Comparison of ENCODE assay signal across 8 cellular contexts in genomic region chr17:76072149-76072858, GRCh38. TPM values are rescaled to one million over a fixed set of nuclear protein-coding genes. Genes with fewer than 3 reads are reported as not detected.
A peak's percentile ranks its signal among the peaks of the same experiment; 100 is the strongest.
DNase-seq lines count a peak whose midpoint lies in the region; FAIRE-seq and TF ChIP-seq lines count a peak whose summit lies in the region.

Gene SRP68 (minus strand): TSS chr17:76072517. CDS start chr17:76072491, 26 bp downstream.

- H3K79me2 ChIP-seq in MM.1S (ENCODE audit: low read length) (peaks cover 55% of the 10 kb centered on the region), neural progenitor cell (ENCODE audit: low read depth) (peaks cover 39% of the 10 kb centered on the region)

- peaks cover 34% of the 10 kb centered on the region for H3K27me3 Mint-ChIP-seq in neural progenitor cell (ENCODE audit: insufficient read depth, low read depth)

- H3K4me1 ChIP-seq in MM.1S (ENCODE audit: low read length) (peaks cover 9% of the 10 kb centered on the region), SJCRH30 (peaks cover 6% of the 10 kb centered on the region), neural progenitor cell (peaks cover 34% of the 10 kb centered on the region), stomach smooth muscle (ENCODE audit: control insufficient read depth, insufficient read depth, low read length) (peaks cover 52% of the 10 kb centered on the region)

- peak; percentile 85 for TF ChIP-seq POLR2A in H54 (IDR thresholded peaks at IDR 0.05; ENCODE audit: low read depth, low read length)

- H3K36me3 ChIP-seq in MM.1S (replicated peaks; ENCODE audit: insufficient read depth, low read length) (0 out of 2 replicates have a peak, but pooled peaks cover under 1% of the 10 kb centered on the region), SJCRH30 (peaks cover 24% of the 10 kb centered on the region), neural progenitor cell (no peaks in the 10 kb centered on the region), stomach smooth muscle (ENCODE audit: control insufficient read depth in 2 of 2, insufficient read depth in 2 of 2, low read length in 2 of 2) (peaks cover 3 to 7% of the 10 kb centered on the region in 2 donors)

- H3K9me3 ChIP-seq in MM.1S (replicated peaks; ENCODE audit: insufficient read depth, low read length) (no peaks in the 10 kb centered on the region), SJCRH30 (replicated peaks) (no peaks in the 10 kb centered on the region), neural progenitor cell (ENCODE audit: low read depth) (no peaks in the 10 kb centered on the region), stomach smooth muscle (ENCODE audit: control insufficient read depth in 2 of 2, low read length in 2 of 2) (no peaks in the 10 kb centered on the region)

- H3K4me3 ChIP-seq in MM.1S (ENCODE audit: low read length): peak within 1 kb of the TSS; percentile 85
- H3K4me3 ChIP-seq in SJCRH30: peak within 1 kb of the TSS; percentile 73
- peak within 1 kb of the TSS; percentile 90 to 99 for H3K4me3 ChIP-seq in foreskin fibroblast (ENCODE audit: low read depth in 1 of 2, low read length in 2 of 2)
- peak within 1 kb of the TSS; percentile 81 for H3K4me3 ChIP-seq in neural progenitor cell
- peak within 1 kb of the TSS; percentile 95 to 100 for H3K4me3 ChIP-seq in stomach smooth muscle (ENCODE audit: low read length in 2 of 2)

- FAIRE-seq in H54 (lab: Jason Lieb, UNC): peak; percentile 48

- H3K27me3 ChIP-seq in MM.1S (replicated peaks; ENCODE audit: insufficient read depth, low read length) (peaks cover 32% of the 10 kb centered on the region), SJCRH30 (no peaks in the 10 kb centered on the region), neural progenitor cell (peaks cover 46% of the 10 kb centered on the region), stomach smooth muscle (ENCODE audit: control insufficient read depth in 1 of 2, insufficient read depth in 2 of 2, low read length in 2 of 2) (peaks cover 34 to 39% of the 10 kb centered on the region in 2 donors)

- H3K9ac ChIP-seq in MM.1S (ENCODE audit: low read length): peak within 1 kb of the TSS; percentile 91
- peak within 1 kb of the TSS; percentile 67 for H3K9ac ChIP-seq in neural progenitor cell
- H3K9ac ChIP-seq in stomach smooth muscle (ENCODE audit: low read length in 2 of 2): peak within 1 kb of the TSS; percentile 87 to 99

- H3K4me1 Mint-ChIP-seq in neural progenitor cell: peaks cover 24% of the 10 kb centered on the region

- H3K36me3 Mint-ChIP-seq in neural progenitor cell: peaks cover 3% of the 10 kb centered on the region

- H2AFZ ChIP-seq in MM.1S (ENCODE audit: low read length): peak within 1 kb of the TSS; percentile 99
- H2AFZ ChIP-seq in neural progenitor cell (replicated peaks): peak within 1 kb of the TSS; percentile 68

- DNase-seq in EH (ENCODE audit: low read depth): peak; percentile 94
- peak; percentile 100 for DNase-seq in H54 (ENCODE audit: insufficient read length, low spot score)
- DNase-seq in MM.1S: peak; percentile 93
- DNase-seq in SJCRH30: peak; percentile 98
- peak; percentile 72 for DNase-seq in activated gamma-delta T cell treated with anti-CD3 and anti-CD28 coated beads, Interleukin-2, amount 50 U/mL, for 16 hours (ENCODE audit: low read depth)
- peak; percentile 93 to 97 for DNase-seq in foreskin fibroblast
- peak; percentile 96 for DNase-seq in neural progenitor cell (ENCODE audit: low spot score)

- H3K9me2 ChIP-seq in MM.1S (replicated peaks; ENCODE audit: insufficient read depth, low read length): no peaks in the 10 kb centered on the region

- H3K4me2 ChIP-seq in MM.1S (ENCODE audit: low read depth, low read length): peak within 1 kb of the TSS; percentile 97
- peak within 1 kb of the TSS; percentile 96 for H3K4me2 ChIP-seq in neural progenitor cell

- H3K27ac ChIP-seq in MM.1S (ENCODE audit: low read length) (peak within 1 kb of the TSS; percentile 51; the same call in 1 of the 2 replicates), SJCRH30 (peak within 1 kb of the TSS; percentile 47), neural progenitor cell (no peak within 1 kb of the TSS), stomach smooth muscle (ENCODE audit: low read length) (peak within 1 kb of the TSS; percentile 53)

- peak within 1 kb of the TSS; percentile 98 for H3K4me3 Mint-ChIP-seq in neural progenitor cell

- TF ChIP-seq CTCF in MM.1S (IDR thresholded peaks at IDR 0.05; ENCODE audit: low read length): no peak
- TF ChIP-seq CTCF in foreskin fibroblast (IDR thresholded peaks at IDR 0.05; ENCODE audit: low read depth, low read length): no peak
- TF ChIP-seq CTCF in neural progenitor cell (IDR thresholded peaks at IDR 0.05): no peak

- H4K20me1 ChIP-seq in MM.1S (ENCODE audit: insufficient read depth, low read length): no peaks in the 10 kb centered on the region
- peaks cover 42% of the 10 kb centered on the region for H4K20me1 ChIP-seq in neural progenitor cell (ENCODE audit: low read depth)

- peak within 1 kb of the TSS; percentile 93 for H3K27ac Mint-ChIP-seq in neural progenitor cell

- H3K9me3 Mint-ChIP-seq in neural progenitor cell: no peaks in the 10 kb centered on the region

- H3F3A ChIP-seq in MM.1S (ENCODE audit: insufficient read depth, low read length) (no peaks in the 10 kb centered on the region; the same call in 1 of the 2 replicates), neural progenitor cell (ENCODE audit: low read depth) (peaks cover 11% of the 10 kb centered on the region)

RNA-seq across cellular contexts. Expression of gene SRP68, which starts in this region (rescaled TPM):
- 58.7 and 60.0 TPM in 2 replicates for total RNA-seq in SJCRH30 (2014; rRNA removed; shearing (Covaris generic))
- 31.7 and 32.8 TPM in 2 replicates for total RNA-seq in neural progenitor cell (ENCODE audit: low replicate concordance)
